Comparison of ENCODE assay signal across 8 cellular contexts in genomic region chr19:41204338-41204737, GRCh38. TPM values are rescaled to one million over a fixed set of nuclear protein-coding genes. Genes with fewer than 3 reads are reported as not detected.
A peak's percentile ranks its signal among the peaks of the same experiment; 100 is the strongest.
DNase-seq lines count a peak whose midpoint lies in the region; ATAC-seq and TF ChIP-seq lines count a peak whose summit lies in the region.
"Not testable (repeated sequence)": the region's sequence is repeated elsewhere in the genome, so short reads cannot be mapped to it uniquely, and the experiment has no call there.

No MANE protein-coding gene starts in this region.

- not testable (repeated sequence) for H3K4me2 ChIP-seq in mesendoderm (ENCODE audit: low read length)

- not testable (repeated sequence) for H3K18ac ChIP-seq in mesendoderm (ENCODE audit: low read length)

- WGBS in mesendoderm (ENCODE audit: extremely low coverage, insufficient coverage, low lambda C conversion rate) = no CpG with 5 or more reads among the region's 7 CpGs

- H4K5ac ChIP-seq in mesendoderm (ENCODE audit: low read length) = not testable (repeated sequence)

- H2BK5ac ChIP-seq in mesendoderm (ENCODE audit: low read length) = not testable (repeated sequence)

- H3K27ac ChIP-seq in mesendoderm (ENCODE audit: low read depth, low read length) = not testable (repeated sequence)

- H3K27me3 ChIP-seq in mesendoderm (ENCODE audit: insufficient read depth, low read length, poor library complexity) = not testable (repeated sequence)

- H3K9ac ChIP-seq in mesendoderm (ENCODE audit: low read length) = not testable (repeated sequence)

- not testable (repeated sequence) for H3K4ac ChIP-seq in mesendoderm (ENCODE audit: low read depth, low read length)

- H3K79me2 ChIP-seq in mesendoderm (ENCODE audit: control insufficient read depth, insufficient read depth, low read length) = not testable (repeated sequence)

- peak; percentile 55 for ATAC-seq in GM19397 (IDR thresholded peaks at IDR 0.05; ENCODE audit: unreplicated experiment)
- ATAC-seq in esophagus mucosa = peak; percentile 83

- H2AK5ac ChIP-seq in mesendoderm (ENCODE audit: low read length) = not testable (repeated sequence)

- peaks cover 22% of the 10 kb centered on the region for H3K36me3 ChIP-seq in mesendoderm (ENCODE audit: control insufficient read depth, insufficient read depth, low read length)

- not testable (repeated sequence) for H4K8ac ChIP-seq in mesendoderm (ENCODE audit: low read depth, low read length)

- not testable (repeated sequence) for H2BK120ac ChIP-seq in mesendoderm (ENCODE audit: low read depth, low read length)

- H3K4me1 ChIP-seq in mesendoderm (ENCODE audit: control insufficient read depth, low read depth, low read length) = not testable (repeated sequence)

- H2BK15ac ChIP-seq in mesendoderm (replicated peaks; ENCODE audit: low read depth) = not testable (repeated sequence)

- H3K79me1 ChIP-seq in mesendoderm (ENCODE audit: low read length) = not testable (repeated sequence)

- H3K56ac ChIP-seq in mesendoderm (ENCODE audit: low read length) = not testable (repeated sequence)

- not testable (repeated sequence) for H3K4me3 ChIP-seq in mesendoderm (ENCODE audit: low read length)

- not testable (repeated sequence) for H3K23ac ChIP-seq in mesendoderm (ENCODE audit: low read length)

- TF ChIP-seq CTCF in AG09319 (IDR thresholded peaks at IDR 0.05; ENCODE audit: low read depth, low read length) = peak; percentile 97

- DNase-seq in AG09319 (ENCODE audit: extremely low read depth, low read depth) (peak; percentile 73), NCI-H2081 (lab: John Stamatoyannopoulos, UW) (peak; percentile 28 to 57), T follicular helper cell (ENCODE audit: low read depth) (peak; percentile 79), mesendoderm (peak; percentile 89)
- peak; percentile 71 for DNase-seq in activated T-helper 9 cell treated with anti-CD3 and anti-CD28 coated beads, Interleukin-2, amount 50 U/mL, for 16 hours (ENCODE audit: low read depth)
- peak; percentile 71 to 81 for DNase-seq in stimulated activated CD4-positive, alpha-beta T cell treated with anti-CD3 and anti-CD28 coated beads, Interleukin-4, amount 100 ng/mL, for 4 hours

RNA-seq across cellular contexts. Expression of gene CYP2S1, which starts 11.3 kb away (rescaled TPM):
- 10.4 TPM for total RNA-seq in esophagus mucosa
- polyA plus RNA-seq in mesendoderm (2013, experiment 1 of 2) = 134 TPM
- polyA plus RNA-seq in mesendoderm (2013, experiment 2 of 2) = 137 TPM

RNA-seq across cellular contexts. Expression of gene AXL, which starts 14.7 kb away (rescaled TPM):
- 4.0 TPM for total RNA-seq in esophagus mucosa
- polyA plus RNA-seq in mesendoderm (2013, experiment 1 of 2) = 17.2 TPM
- polyA plus RNA-seq in mesendoderm (2013, experiment 2 of 2) = 18.3 TPM

RNA-seq across cellular contexts. Expression of gene HNRNPUL1, which starts 59.8 kb away (rescaled TPM):
- 116 TPM for total RNA-seq in esophagus mucosa
- polyA plus RNA-seq in mesendoderm (2013, experiment 1 of 2) = 241 TPM
- polyA plus RNA-seq in mesendoderm (2013, experiment 2 of 2) = 240 TPM
